In genomic region chr3:126030455-126030854, GRCh38 we compare ENCODE assay signal across 27 cellular contexts.
"Had no signal": no experiment of that assay in that cellular context is flagged by ENCODE, and none has a peak within 500 bp of the region (broad histone marks: within the 10 kb centered on the region; RNA-seq: fewer than 3 reads in every experiment).

No MANE protein-coding gene starts in this region.

- H3K4me1 ChIP-seq: esophagus squamous epithelium, gastroesophageal sphincter, heart right ventricle had no signal

- H3K4me3 ChIP-seq: esophagus squamous epithelium, gastroesophageal sphincter, heart right ventricle had no signal

- H3K27ac ChIP-seq: brain microvascular endothelial cell, esophagus squamous epithelium, gastroesophageal sphincter, heart right ventricle, WERI-Rb-1 had no signal

- DNase-seq: activated B cell treated with CpG ODN at 0.5 μM for 24 hours; activated CD4-positive, alpha-beta T cell treated with anti-CD3 and anti-CD28 coated beads for 48 hours; activated CD4-positive, alpha-beta T cell treated with anti-CD3 and anti-CD28 coated beads, Interleukin-2, amount 50 U/mL, for 1 hour; activated CD4-positive, alpha-beta T cell treated with anti-CD3 and anti-CD28 coated beads, Interleukin-2, amount 50 U/mL, for 48 hours; activated CD8-positive, alpha-beta memory T cell treated with anti-CD3 and anti-CD28 coated beads, Interleukin-2, amount 50 U/mL, for 48 hours; activated effector memory CD4-positive, alpha-beta T cell treated with Interleukin-2 at 50 U/mL for 16 hours; activated gamma-delta T cell treated with Interleukin-2 at 50 U/mL for 16 hours; activated naive CD4-positive, alpha-beta T cell treated with anti-CD3 and anti-CD28 coated beads, Interleukin-2, amount 50 U/mL, for 16 hours; activated naive CD4-positive, alpha-beta T cell treated with Interleukin-2 at 50 U/mL for 16 hours; activated T-cell treated with anti-CD3 and anti-CD28 coated beads for 4 hours; activated T-cell treated with anti-CD3 and anti-CD28 coated beads, Interleukin-2, amount 50 U/mL, for 4 hours; amniotic stem cell; anterior cingulate cortex; brain microvascular endothelial cell; cortex of kidney; dermis blood vessel endothelial cell; effector CD4-positive, alpha-beta T cell; effector memory CD8-positive, alpha-beta T cell; erythroblast; esophagus squamous epithelium; foreskin melanocyte; heart right ventricle; T-helper 1 cell; T-helper 17 cell; T1000; WERI-Rb-1 had no signal

- H3K36me3 ChIP-seq: brain microvascular endothelial cell had no signal

- H3K27me3 ChIP-seq: brain microvascular endothelial cell, esophagus squamous epithelium, gastroesophageal sphincter, heart right ventricle had no signal
